7 cellular contexts compared by ENCODE assay signal in the genomic region with DNA sequence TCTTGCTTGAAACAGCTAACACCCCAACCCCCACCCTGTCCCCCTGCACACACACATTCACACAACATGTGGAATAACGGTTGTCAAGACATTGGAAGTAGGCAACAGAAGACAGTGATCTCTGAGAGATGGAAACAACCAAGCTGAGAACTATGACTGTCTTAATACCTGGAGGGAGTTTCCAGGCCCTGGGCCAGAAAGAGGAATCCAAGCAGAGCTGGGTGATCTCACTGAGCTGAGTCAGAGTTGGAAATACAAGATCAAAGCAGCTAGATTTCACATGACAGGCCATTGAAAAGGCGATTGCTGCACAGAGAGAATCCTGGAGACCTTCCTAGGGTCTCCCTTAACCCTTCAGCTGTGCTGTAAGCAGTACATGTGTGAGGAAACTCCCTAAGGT.
DNase-seq lines count a peak whose midpoint lies in the region; ATAC-seq and TF ChIP-seq lines count a peak whose summit lies in the region.

No MANE protein-coding gene starts in this region.

- peaks cover 8% of the 10 kb centered on the region for H3K4me1 Mint-ChIP-seq in progenitor cell of endocrine pancreas (ENCODE audit: low read depth)
- peaks cover 13% of the 10 kb centered on the region for H3K4me1 Mint-ChIP-seq in chondrocyte (ENCODE audit: low read depth)

- H3K27me3 Mint-ChIP-seq in progenitor cell of endocrine pancreas (no peaks in the 10 kb centered on the region), chondrocyte (ENCODE audit: low read depth) (no peaks in the 10 kb centered on the region)

- no peaks in the 10 kb centered on the region for H3K27me3 ChIP-seq in thyroid gland

- 36 to 45% methylated on average over 2 of the region's 2 CpGs for WGBS in thyroid gland, 2 donors

- H3K9me3 Mint-ChIP-seq in progenitor cell of endocrine pancreas (ENCODE audit: low read depth) (no peaks in the 10 kb centered on the region), chondrocyte (ENCODE audit: low read depth) (no peaks in the 10 kb centered on the region)

- no peak overlapping the region for H3K4me3 ChIP-seq in fibroblast of the aortic adventitia (ENCODE audit: low read depth, low read length)
- H3K4me3 ChIP-seq in thyroid gland (replicated peaks in 1 of 3): no peak overlapping the region

- no peak overlapping the region for H3K27ac ChIP-seq in thyroid gland

- H3K4me1 ChIP-seq in thyroid gland: no peaks in the 10 kb centered on the region

- TF ChIP-seq CTCF in fibroblast of the aortic adventitia (IDR thresholded peaks at IDR 0.05; ENCODE audit: insufficient read depth, low read length): no peak
- no peak for TF ChIP-seq CTCF in thyroid gland (IDR thresholded peaks at IDR 0.05)
- TF ChIP-seq CTCF in progenitor cell of endocrine pancreas (IDR thresholded peaks at IDR 0.05; ENCODE audit: unreplicated experiment): no peak
- no peak for TF ChIP-seq CTCF in chondrocyte (IDR thresholded peaks at IDR 0.05)

- DNase-seq in RKO (ENCODE audit: low spot score) (peak; percentile 92), fibroblast of the aortic adventitia (ENCODE audit: low read depth) (peak; percentile 65), thyroid gland (peak; percentile 39 to 51), progenitor cell of endocrine pancreas (ENCODE audit: low spot score, unreplicated experiment) (no peak), chondrocyte (ENCODE audit: low spot score) (no peak)

- no peak overlapping the region for H3K27ac Mint-ChIP-seq in progenitor cell of endocrine pancreas
- no peak overlapping the region for H3K27ac Mint-ChIP-seq in chondrocyte (ENCODE audit: unreplicated experiment)

- no peaks in the 10 kb centered on the region for H3K36me3 ChIP-seq in thyroid gland

- TF ChIP-seq POLR2A in thyroid gland (IDR thresholded peaks at IDR 0.05): no peak

- H3K36me3 Mint-ChIP-seq in progenitor cell of endocrine pancreas (ENCODE audit: insufficient read depth): no peaks in the 10 kb centered on the region
- no peaks in the 10 kb centered on the region for H3K36me3 Mint-ChIP-seq in chondrocyte (ENCODE audit: low read depth)

- H3K4me3 Mint-ChIP-seq in progenitor cell of endocrine pancreas (ENCODE audit: low read depth) (no peak overlapping the region), chondrocyte (ENCODE audit: unreplicated experiment) (no peak overlapping the region)

- intact Hi-C loops in thyroid gland (cut with DNase I): no loop called here

- ATAC-seq in GM18867 (IDR thresholded peaks at IDR 0.05; ENCODE audit: unreplicated experiment) (peak; percentile 65), HG02642 (IDR thresholded peaks at IDR 0.05; ENCODE audit: poor library complexity, unreplicated experiment) (peak; percentile 69)

- H3K9me3 ChIP-seq in thyroid gland: no peaks in the 10 kb centered on the region

Comparison
In these comparisons a context has a peak if more than half of its experiments do, and no peak if none do; other contexts are left out.
1. DNase-seq: peak in RKO (single experiment), fibroblast of the aortic adventitia (single experiment) and thyroid gland (2 of 2); none in progenitor cell of endocrine pancreas (single experiment) and chondrocyte (single experiment).